Comparison of ENCODE assay signal across 18 cellular contexts in the genomic region with DNA sequence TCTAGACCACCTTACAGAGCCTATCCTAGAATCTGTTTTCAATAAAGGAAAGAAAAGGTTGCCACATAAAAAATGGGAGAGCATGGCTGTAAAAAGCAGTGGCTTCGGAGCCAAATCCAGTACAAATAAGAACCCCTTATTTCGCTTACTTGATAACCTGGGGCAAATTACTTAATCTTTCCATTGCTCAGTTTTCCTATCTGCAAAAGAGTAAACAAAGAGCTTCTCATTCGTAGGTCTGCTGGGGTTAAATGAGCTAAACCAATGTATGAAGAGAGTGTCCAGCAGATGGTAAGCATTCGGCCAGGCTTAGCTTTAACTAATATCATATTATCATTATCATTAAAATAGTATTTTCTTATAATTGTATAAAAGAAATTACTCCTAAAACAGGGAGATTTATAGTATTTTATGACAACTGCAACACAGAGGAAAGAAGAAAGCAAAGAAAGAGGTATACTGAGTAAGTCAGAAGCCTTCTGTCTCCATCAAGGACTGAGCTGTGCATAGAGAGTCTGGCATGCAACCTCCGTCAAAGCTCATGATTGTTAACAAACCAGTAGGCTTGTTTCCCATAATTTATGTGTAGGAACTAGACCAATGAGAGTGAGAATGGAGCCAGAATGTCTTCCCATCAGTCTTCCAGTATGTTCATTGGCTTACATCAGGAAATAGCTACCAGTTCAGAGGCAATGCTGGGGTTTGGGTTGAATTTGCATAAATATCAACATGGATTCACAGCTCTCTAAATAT.
DNase-seq lines count a peak whose midpoint lies in the region; ATAC-seq and FAIRE-seq lines count a peak whose summit lies in the region.
"Had no signal": no experiment of that assay in that cellular context is flagged by ENCODE, and none has a peak within 500 bp of the region (broad histone marks: within the 10 kb centered on the region; RNA-seq: fewer than 3 reads in every experiment).

No MANE protein-coding gene starts in this region.

- no peak for ATAC-seq in T-helper 17 cell
- ATAC-seq: GM12878 had no signal

- FAIRE-seq in A204.1 (lab: Jason Lieb, UNC), result peak; percentile 80
- FAIRE-seq: GM12878, GM18507, H54 had no signal

- DNase-seq in T-helper 17 cell (no peak), globus pallidus (ENCODE audit: low spot score) (peak; percentile 51), substantia nigra (lab: John Stamatoyannopoulos, UW) (no peak), NCI-H226 (no peak), DMS79 (lab: John Stamatoyannopoulos, UW) (no peak), NCI-H1105 treated with DMSO at 0.1 percent for 48 hours (lab: John Stamatoyannopoulos, UW) (no peak), AML-193 (lab: John Stamatoyannopoulos, UW) (no peak)
- DNase-seq: Calu3; CD4-positive, CD25-positive, alpha-beta regulatory T cell; DMS 273 treated with DMSO at 0.1 percent for 48 hours; GM23248 had no signal

- no peaks in the 10 kb centered on the region for H3K9me3 ChIP-seq in T-helper 17 cell (ENCODE audit: control insufficient read depth, low read length, poor library complexity, severe bottlenecking)
- H3K9me3 ChIP-seq: BLaER1 treated with 17β-estradiol and CSF1 and Interleukin-3, amounts not matched to agents 10 nM and 100 nM had no signal

- peaks cover 13% of the 10 kb centered on the region for H3K4me1 Mint-ChIP-seq in T-helper 17 cell
- H3K4me1 Mint-ChIP-seq: IgD-negative memory B cell had no signal

- no peak overlapping the region for H3K4me3 Mint-ChIP-seq in T-helper 17 cell
- H3K4me3 Mint-ChIP-seq: CD4-positive, CD25-positive, alpha-beta regulatory T cell; IgD-negative memory B cell had no signal

- peaks cover 7% of the 10 kb centered on the region for H3K27me3 Mint-ChIP-seq in T-helper 17 cell
- H3K27me3 Mint-ChIP-seq: CD4-positive, CD25-positive, alpha-beta regulatory T cell had no signal

- H3K27ac ChIP-seq in substantia nigra (ENCODE audit: low read depth, low read length, poor library complexity, severe bottlenecking), result peak overlapping the region; percentile 31
- H3K27ac ChIP-seq: 22Rv1; BLaER1 treated with 17β-estradiol and CSF1 and Interleukin-3, amounts not matched to agents 10 nM and 100 nM; GM23248 had no signal

- peak overlapping the region; percentile 91 for H3K27ac Mint-ChIP-seq in T-helper 17 cell
- H3K27ac Mint-ChIP-seq: CD4-positive, CD25-positive, alpha-beta regulatory T cell; IgD-negative memory B cell had no signal

- H3K36me3 Mint-ChIP-seq in T-helper 17 cell (ENCODE audit: low read depth), result no peaks in the 10 kb centered on the region
- H3K36me3 Mint-ChIP-seq: CD4-positive, CD25-positive, alpha-beta regulatory T cell had no signal
